In the genomic region with DNA sequence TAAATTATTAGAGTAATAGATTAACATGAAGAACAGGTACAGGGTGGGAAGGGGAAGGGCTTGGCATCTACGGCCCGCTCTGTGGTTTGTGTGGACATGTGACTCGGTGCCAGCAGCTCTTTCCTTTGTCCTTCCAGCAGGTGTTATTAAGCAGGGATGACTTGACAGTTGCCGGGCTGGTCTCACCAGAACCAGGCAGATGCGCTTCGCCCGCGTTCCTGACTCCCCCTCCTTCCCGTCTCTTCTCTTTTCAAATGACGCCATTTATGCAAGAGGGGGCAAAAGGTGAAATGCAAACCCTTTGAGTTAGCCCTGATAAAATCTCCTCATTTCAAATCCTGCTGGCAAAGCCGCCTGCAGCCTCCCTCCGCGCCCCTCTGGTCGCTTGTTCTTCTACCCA, we compare ENCODE assay signal across 1 cellular context.
TF ChIP-seq lines count a peak whose summit lies in the region.

No MANE protein-coding gene starts in this region.

TF ChIP-seq in HepG2, 621 proteins besides CTCF, POLR2A, EP300 and RAD21 (continued from another document):
- TF ChIP-seq, protein P1, sequence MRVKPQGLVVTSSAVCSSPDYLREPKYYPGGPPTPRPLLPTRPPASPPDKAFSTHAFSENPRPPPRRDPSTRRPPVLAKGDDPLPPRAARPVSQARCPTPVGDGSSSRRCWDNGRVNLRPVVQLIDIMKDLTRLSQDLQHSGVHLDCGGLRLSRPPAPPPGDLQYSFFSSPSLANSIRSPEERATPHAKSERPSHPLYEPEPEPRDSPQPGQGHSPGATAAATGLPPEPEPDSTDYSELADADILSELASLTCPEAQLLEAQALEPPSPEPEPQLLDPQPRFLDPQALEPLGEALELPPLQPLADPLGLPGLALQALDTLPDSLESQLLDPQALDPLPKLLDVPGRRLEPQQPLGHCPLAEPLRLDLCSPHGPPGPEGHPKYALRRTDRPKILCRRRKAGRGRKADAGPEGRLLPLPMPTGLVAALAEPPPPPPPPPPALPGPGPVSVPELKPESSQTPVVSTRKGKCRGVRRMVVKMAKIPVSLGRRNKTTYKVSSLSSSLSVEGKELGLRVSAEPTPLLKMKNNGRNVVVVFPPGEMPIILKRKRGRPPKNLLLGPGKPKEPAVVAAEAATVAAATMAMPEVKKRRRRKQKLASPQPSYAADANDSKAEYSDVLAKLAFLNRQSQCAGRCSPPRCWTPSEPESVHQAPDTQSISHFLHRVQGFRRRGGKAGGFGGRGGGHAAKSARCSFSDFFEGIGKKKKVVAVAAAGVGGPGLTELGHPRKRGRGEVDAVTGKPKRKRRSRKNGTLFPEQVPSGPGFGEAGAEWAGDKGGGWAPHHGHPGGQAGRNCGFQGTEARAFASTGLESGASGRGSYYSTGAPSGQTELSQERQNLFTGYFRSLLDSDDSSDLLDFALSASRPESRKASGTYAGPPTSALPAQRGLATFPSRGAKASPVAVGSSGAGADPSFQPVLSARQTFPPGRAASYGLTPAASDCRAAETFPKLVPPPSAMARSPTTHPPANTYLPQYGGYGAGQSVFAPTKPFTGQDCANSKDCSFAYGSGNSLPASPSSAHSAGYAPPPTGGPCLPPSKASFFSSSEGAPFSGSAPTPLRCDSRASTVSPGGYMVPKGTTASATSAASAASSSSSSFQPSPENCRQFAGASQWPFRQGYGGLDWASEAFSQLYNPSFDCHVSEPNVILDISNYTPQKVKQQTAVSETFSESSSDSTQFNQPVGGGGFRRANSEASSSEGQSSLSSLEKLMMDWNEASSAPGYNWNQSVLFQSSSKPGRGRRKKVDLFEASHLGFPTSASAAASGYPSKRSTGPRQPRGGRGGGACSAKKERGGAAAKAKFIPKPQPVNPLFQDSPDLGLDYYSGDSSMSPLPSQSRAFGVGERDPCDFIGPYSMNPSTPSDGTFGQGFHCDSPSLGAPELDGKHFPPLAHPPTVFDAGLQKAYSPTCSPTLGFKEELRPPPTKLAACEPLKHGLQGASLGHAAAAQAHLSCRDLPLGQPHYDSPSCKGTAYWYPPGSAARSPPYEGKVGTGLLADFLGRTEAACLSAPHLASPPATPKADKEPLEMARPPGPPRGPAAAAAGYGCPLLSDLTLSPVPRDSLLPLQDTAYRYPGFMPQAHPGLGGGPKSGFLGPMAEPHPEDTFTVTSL (CRISPR knock-in tag; IDR thresholded peaks at IDR 0.05; ENCODE audit: borderline replicate concordance) = no peak
- TF ChIP-seq NCOR1 (IDR thresholded peaks at IDR 0.05; ENCODE audit: borderline replicate concordance, low read length) (no peak), TAF15 (IDR thresholded peaks at IDR 0.05; ENCODE audit: low read depth, low read length, poor library complexity, severe bottlenecking) (no peak)
- TF ChIP-seq, protein P2, sequence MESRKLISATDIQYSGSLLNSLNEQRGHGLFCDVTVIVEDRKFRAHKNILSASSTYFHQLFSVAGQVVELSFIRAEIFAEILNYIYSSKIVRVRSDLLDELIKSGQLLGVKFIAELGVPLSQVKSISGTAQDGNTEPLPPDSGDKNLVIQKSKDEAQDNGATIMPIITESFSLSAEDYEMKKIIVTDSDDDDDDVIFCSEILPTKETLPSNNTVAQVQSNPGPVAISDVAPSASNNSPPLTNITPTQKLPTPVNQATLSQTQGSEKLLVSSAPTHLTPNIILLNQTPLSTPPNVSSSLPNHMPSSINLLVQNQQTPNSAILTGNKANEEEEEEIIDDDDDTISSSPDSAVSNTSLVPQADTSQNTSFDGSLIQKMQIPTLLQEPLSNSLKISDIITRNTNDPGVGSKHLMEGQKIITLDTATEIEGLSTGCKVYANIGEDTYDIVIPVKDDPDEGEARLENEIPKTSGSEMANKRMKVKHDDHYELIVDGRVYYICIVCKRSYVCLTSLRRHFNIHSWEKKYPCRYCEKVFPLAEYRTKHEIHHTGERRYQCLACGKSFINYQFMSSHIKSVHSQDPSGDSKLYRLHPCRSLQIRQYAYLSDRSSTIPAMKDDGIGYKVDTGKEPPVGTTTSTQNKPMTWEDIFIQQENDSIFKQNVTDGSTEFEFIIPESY (CRISPR knock-in tag; IDR thresholded peaks at IDR 0.05) = peak; percentile 90
TF ChIP-seq in HepG2: peak in this region for 2.
